In the genomic region with DNA sequence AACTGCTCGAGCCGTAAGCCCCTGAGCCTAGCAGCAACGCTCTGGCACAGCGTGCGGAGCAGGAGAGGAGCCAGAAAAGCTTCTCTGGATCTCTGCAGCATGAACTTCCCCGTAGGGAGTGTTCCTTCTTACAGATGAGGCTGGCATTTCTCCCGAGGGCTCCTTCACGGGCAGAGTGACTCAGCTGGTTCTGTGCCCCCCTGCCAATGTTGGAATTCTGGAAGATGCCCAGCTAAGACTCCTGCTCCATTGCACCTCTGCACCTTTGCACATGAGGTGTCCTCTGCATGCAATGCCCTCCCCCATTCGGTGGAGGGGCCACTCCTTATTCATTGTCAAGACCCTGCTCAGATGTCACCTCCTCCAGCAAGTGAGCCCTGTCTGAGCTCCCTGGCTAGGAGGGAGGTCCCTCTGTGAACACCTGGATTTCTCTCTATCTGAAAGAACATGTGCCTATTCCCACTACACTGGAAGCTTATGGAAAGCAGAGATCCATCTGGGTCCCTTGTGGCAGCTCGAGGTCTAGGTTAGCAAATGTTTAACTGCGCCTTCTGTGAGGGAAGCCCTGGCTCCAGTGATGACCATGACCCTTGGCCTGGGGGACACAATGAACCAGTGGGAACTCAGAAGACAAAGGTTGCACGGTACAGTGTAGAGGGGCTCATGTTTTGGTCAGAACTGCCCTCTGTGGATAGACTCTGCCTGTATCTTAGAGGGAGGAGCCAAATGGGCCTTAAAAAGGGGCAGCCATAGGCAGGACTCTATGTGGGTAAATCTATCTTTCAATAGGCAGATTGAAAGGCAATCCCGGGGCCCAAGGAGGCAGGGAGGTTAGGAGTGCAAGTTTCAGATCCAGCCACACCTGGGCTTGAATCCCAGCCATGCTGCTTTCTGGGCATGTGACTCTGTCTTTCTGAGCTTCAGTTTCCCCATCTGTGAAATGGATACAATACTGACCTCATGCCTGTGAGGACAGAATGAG, we compare ENCODE assay signal across 12 cellular contexts. TPM values are rescaled to one million over a fixed set of nuclear protein-coding genes. Genes with fewer than 3 reads are reported as not detected.
DNase-seq lines count a peak whose midpoint lies in the region; ATAC-seq and TF ChIP-seq lines count a peak whose summit lies in the region.
"Had no signal": no experiment of that assay in that cellular context is flagged by ENCODE, and none has a peak within 500 bp of the region (broad histone marks: within the 10 kb centered on the region; RNA-seq: fewer than 3 reads in every experiment).

No MANE protein-coding gene starts in this region.

- H3K4me1 Mint-ChIP-seq in CD8-positive, alpha-beta T cell (ENCODE audit: low read depth): no peaks in the 10 kb centered on the region

- no peak overlapping the region for H4K8ac ChIP-seq in IMR-90 (ENCODE audit: low read depth in 2 of 2, low read length in 2 of 2)

- no peak for TF ChIP-seq RAD21 in IMR-90 (IDR thresholded peaks at IDR 0.05; ENCODE audit: low read length)

- H3K14ac ChIP-seq in IMR-90 (replicated peaks; ENCODE audit: low read depth, low read length): no peak overlapping the region

- no peak for TF ChIP-seq POLR2A in IMR-90 (IDR thresholded peaks at IDR 0.05; ENCODE audit: low read depth, low read length)
- TF ChIP-seq POLR2A in breast epithelium (IDR thresholded peaks at IDR 0.05): no peak
- TF ChIP-seq POLR2A in right lobe of liver (IDR thresholded peaks at IDR 0.05): no peak

- H4K91ac ChIP-seq in IMR-90 (ENCODE audit: insufficient read depth, low read depth, low read length): no peak overlapping the region; the same call in 1 of the 2 replicates

- H3K27ac ChIP-seq in IMR-90 (ENCODE audit: insufficient read depth, low read length) (no peak overlapping the region), breast epithelium (peak overlapping the region; percentile 81 to 85), right lobe of liver (peak overlapping the region in 2 of 3 donors; percentile 32 to 51), thoracic aorta (no peak overlapping the region)
- H3K27ac ChIP-seq in CD8-positive, alpha-beta T cell (ENCODE audit: low read depth, low read length): no peak overlapping the region

- peaks cover 47% of the 10 kb centered on the region for H3K9me1 ChIP-seq in IMR-90 (ENCODE audit: insufficient read depth, low read length)

- H3K9me3 Mint-ChIP-seq in CD8-positive, alpha-beta T cell: no peaks in the 10 kb centered on the region

- no peak overlapping the region for H3K4me2 ChIP-seq in IMR-90 (ENCODE audit: low read depth, low read length)

- H3K56ac ChIP-seq in IMR-90 (ENCODE audit: extremely low read depth, insufficient read depth, low read length): no peak overlapping the region

- POLR2A ChIA-PET in IMR-90 (lab: Charles Lee; ENCODE audit: unreplicated experiment): no interaction called here
- POLR2A ChIA-PET in CD8-positive, alpha-beta T cell (lab: Charles Lee): no interaction called here

- H2BK20ac ChIP-seq in IMR-90 (ENCODE audit: low read depth, low read length): no peak overlapping the region

- dilution Hi-C loops in IMR-90 (cut with HindIII; ENCODE audit: low sequenced_read_pairs, unreplicated experiment): no loop called here

- BruUV-seq in IMR-90 (replicated peaks; lab: Mats Ljungman, UMichigan): no TSS peak

- no peak overlapping the region for H3K23ac ChIP-seq in IMR-90 (ENCODE audit: low read depth, low read length)

- H2AK5ac ChIP-seq in IMR-90 (ENCODE audit: low read depth, low read length): peak overlapping the region; percentile 55; the same call in 1 of the 2 replicates

- peaks cover 41% of the 10 kb centered on the region for H3K4me1 ChIP-seq in IMR-90 (ENCODE audit: control insufficient read depth, insufficient read depth, low read length)
- peaks cover 16 to 45% of the 10 kb centered on the region in 2 donors for H3K4me1 ChIP-seq in breast epithelium
- peaks cover 0 to 50% (median 19%) of the 10 kb centered on the region in 4 donors for H3K4me1 ChIP-seq in right lobe of liver
- H3K4me1 ChIP-seq in thoracic aorta (ENCODE audit: control insufficient read depth in 1 of 2, low read depth in 2 of 2): peaks cover 46 to 82% of the 10 kb centered on the region in 2 donors
- no peaks in the 10 kb centered on the region for H3K4me1 ChIP-seq in CD8-positive, alpha-beta T cell (ENCODE audit: insufficient read depth, low read length)

- peaks cover 13 to 80% of the 10 kb centered on the region in 2 experiments for H3K79me1 ChIP-seq in IMR-90 (ENCODE audit: low read depth in 1 of 2, low read length in 2 of 2)

- no peak overlapping the region for H3K18ac ChIP-seq in IMR-90 (ENCODE audit: low read depth, low read length)

- peaks cover 14% of the 10 kb centered on the region; the same call in 1 of the 2 replicates for H3K36me3 ChIP-seq in IMR-90 (ENCODE audit: control insufficient read depth, insufficient read depth, low read length)
- H3K36me3 ChIP-seq in breast epithelium: no peaks in the 10 kb centered on the region
- no peaks in the 10 kb centered on the region for H3K36me3 ChIP-seq in right lobe of liver
- no peaks in the 10 kb centered on the region for H3K36me3 ChIP-seq in thoracic aorta
- H3K36me3 ChIP-seq in CD8-positive, alpha-beta T cell (ENCODE audit: insufficient read depth, low read length): no peaks in the 10 kb centered on the region
- H3K36me3 ChIP-seq: spleen had no signal

- peaks cover 48% of the 10 kb centered on the region for H4K20me1 ChIP-seq in IMR-90 (ENCODE audit: insufficient read depth, low read length)

- H3K27me3 ChIP-seq in IMR-90 (ENCODE audit: control insufficient read depth, insufficient read depth, low read length) (no peaks in the 10 kb centered on the region), breast epithelium (no peaks in the 10 kb centered on the region), right lobe of liver (no peaks in the 10 kb centered on the region), thoracic aorta (replicated peaks; ENCODE audit: insufficient read depth) (no peaks in the 10 kb centered on the region)
- no peaks in the 10 kb centered on the region for H3K27me3 ChIP-seq in CD8-positive, alpha-beta T cell (ENCODE audit: insufficient read depth, low read length)
- H3K27me3 ChIP-seq: spleen had no signal

- CTCF ChIA-PET in IMR-90 (lab: Yijun Ruan, JAX): interaction anchor here (0.7 kb wide), 1 partner anchor 32 kb away, joined by 3 read pairs; no protein-coding TSS in a partner anchor
- CTCF ChIA-PET in CD8-positive, alpha-beta T cell (lab: Charles Lee): no interaction called here

- H2AK9ac ChIP-seq in IMR-90 (replicated peaks; ENCODE audit: low read depth, low read length, poor library complexity): no peak overlapping the region

- no peak overlapping the region; the same call in 1 of the 2 replicates for H3K4ac ChIP-seq in IMR-90 (ENCODE audit: low read depth, low read length)

- no peak for ATAC-seq in IMR-90 (ENCODE audit: low read depth)
- peak; percentile 48 to 81 (median 61) for ATAC-seq in right lobe of liver
- ATAC-seq in thoracic aorta (ENCODE audit: insufficient number of reproducible peaks, low FRiP score, low read depth): no peak
- no peak for ATAC-seq in CD8-positive, alpha-beta T cell

- H3K27ac Mint-ChIP-seq in CD8-positive, alpha-beta T cell: no peak overlapping the region
- H3K27ac Mint-ChIP-seq: activated naive CD8-positive, alpha-beta T cell had no signal

- intact Hi-C loops in IMR-90 (cut with micrococcal nuclease) (loop anchor here (5.0 kb wide), 1 partner anchor 37 kb away; a partner anchor contains a TSS), breast epithelium (cut with DNase I; ENCODE audit: low total_unique reads) (loop anchor here (1.0 kb wide), 1 partner anchor 45 kb away; no protein-coding TSS in a partner anchor), right lobe of liver (cut with DNase I) (no loop called here)
- intact Hi-C loops in CD8-positive, alpha-beta T cell (cut with DNase I, micrococcal nuclease): no loop called here

- no peaks in the 10 kb centered on the region for H3K36me3 Mint-ChIP-seq in CD8-positive, alpha-beta T cell
- H3K36me3 Mint-ChIP-seq: activated naive CD8-positive, alpha-beta T cell had no signal

- H3K9ac ChIP-seq in IMR-90 (ENCODE audit: low read depth, low read length): no peak overlapping the region

- no peak overlapping the region for H4K5ac ChIP-seq in IMR-90 (ENCODE audit: low read depth, low read length)

- H3K4me3 Mint-ChIP-seq in CD8-positive, alpha-beta T cell: no peak overlapping the region
- H3K4me3 Mint-ChIP-seq: activated naive CD8-positive, alpha-beta T cell had no signal

- DNase-seq in IMR-90 (no peak), breast epithelium (ENCODE audit: low spot score in 2 of 2) (no peak), right lobe of liver (peak in 2 of 3 donors; percentile 78 to 82), thoracic aorta (ENCODE audit: low spot score) (peak; percentile 41), GM19238 (ENCODE audit: insufficient read length, low spot score) (no peak), GM19240 (ENCODE audit: insufficient read length, low spot score) (no peak)
- DNase-seq in stimulated activated CD4-positive, alpha-beta T cell treated with anti-CD3 and anti-CD28 coated beads, Interleukin-4, amount 100 ng/mL, for 1 hour: no peak
- DNase-seq in CD8-positive, alpha-beta T cell: no peak
- DNase-seq: erythroblast, NCI-H2081 treated with DMSO at 0.1 percent for 48 hours had no signal

- H3K9me3 ChIP-seq in IMR-90 (ENCODE audit: control insufficient read depth, insufficient read depth, low read length) (no peaks in the 10 kb centered on the region), breast epithelium (no peaks in the 10 kb centered on the region), right lobe of liver (no peaks in the 10 kb centered on the region), thoracic aorta (no peaks in the 10 kb centered on the region)
- H3K9me3 ChIP-seq in CD8-positive, alpha-beta T cell (ENCODE audit: low read length): no peaks in the 10 kb centered on the region
- H3K9me3 ChIP-seq: spleen had no signal

- 71% methylated on average over 4 of the region's 13 CpGs; no CpG with 5 or more reads in 1 of the 2 experiments for WGBS in IMR-90 (ENCODE audit: extremely low coverage in 2 of 2, insufficient read length in 1 of 2), 2 experiments
- 41% methylated on average over 8 of the region's 13 CpGs for WGBS in right lobe of liver (ENCODE audit: insufficient coverage, low coverage, low lambda C conversion rate, missing lambda C conversion rate)

- no peak overlapping the region for H3K4me3 ChIP-seq in IMR-90 (ENCODE audit: insufficient read depth, low read depth, low read length)
- no peak overlapping the region for H3K4me3 ChIP-seq in breast epithelium
- H3K4me3 ChIP-seq in right lobe of liver: no peak overlapping the region
- no peak overlapping the region for H3K4me3 ChIP-seq in thoracic aorta
- H3K4me3 ChIP-seq in CD8-positive, alpha-beta T cell (ENCODE audit: low read depth, low read length): no peak overlapping the region
- H3K4me3 ChIP-seq: spleen had no signal

- no peak overlapping the region for H2BK15ac ChIP-seq in IMR-90 (ENCODE audit: low read depth, low read length)

- H2BK5ac ChIP-seq in IMR-90 (ENCODE audit: low read depth, low read length, poor library complexity, severe bottlenecking): no peak overlapping the region

- peaks cover 3% of the 10 kb centered on the region for H3K27me3 Mint-ChIP-seq in CD8-positive, alpha-beta T cell (ENCODE audit: low read depth)
- H3K27me3 Mint-ChIP-seq: activated naive CD8-positive, alpha-beta T cell had no signal

- no peak overlapping the region for H2AFZ ChIP-seq in IMR-90 (replicated peaks; ENCODE audit: low read length, poor library complexity)

- TF ChIP-seq CTCF in IMR-90 (conservative IDR thresholded peaks at IDR 0.05; ENCODE audit: low read depth, low read length) (no peak), breast epithelium (IDR thresholded peaks at IDR 0.05) (no peak), right lobe of liver (IDR thresholded peaks at IDR 0.05) (peak in 1 of 4 donors; percentile 28), thoracic aorta (IDR thresholded peaks at IDR 0.05) (no peak)
- no peak for TF ChIP-seq CTCF in CD8-positive, alpha-beta T cell (IDR thresholded peaks at IDR 0.05)

- in situ Hi-C loops in IMR-90 (cut with MboI; ENCODE audit: low sequenced_read_pairs): no loop called here

- no peak overlapping the region for H2BK120ac ChIP-seq in IMR-90 (ENCODE audit: low read depth, low read length)

RNA-seq across cellular contexts. Expression of a gene that starts 39.4 kb away (rescaled TPM):
- 7.8 and 8.2 TPM in 2 replicates for total RNA-seq in IMR-90 (2012; rRNA removed)
- polyA plus RNA-seq in IMR-90 (2012; rRNA removed): 14.4 and 15.0 TPM in 2 replicates
- 6.6 and 11.4 TPM in 2 replicates for polyA plus RNA-seq in IMR-90 (2012; cell fraction: cytosol; rRNA removed)
- polyA plus RNA-seq in IMR-90 (2012; cell fraction: nucleus; rRNA removed; ENCODE audit: low replicate concordance): 16.7 and 24.7 TPM in 2 replicates
- total RNA-seq in breast epithelium: 100 to 1,000 TPM in 1 of 3 donors, 10 to 100 TPM in 2; 35.3 to 118 (median 43.9) TPM
- total RNA-seq in right lobe of liver: 1 to 10 TPM; 2.5 to 6.8 (median 5.2) TPM
- total RNA-seq in thoracic aorta: 10 to 100 TPM; 31.4 to 42.0 TPM
- under 1 TPM; 0.03 to 0.08 TPM for total RNA-seq in CD8-positive, alpha-beta T cell

Comparison
In these comparisons a context has a peak if more than half of its experiments do, and no peak if none do; other contexts are left out.
1. ATAC-seq: peak in right lobe of liver (4 of 4); none in IMR-90 (single experiment), thoracic aorta (single experiment) and CD8-positive, alpha-beta T cell (single experiment).
2. DNase-seq: peak in right lobe of liver (2 of 3) and thoracic aorta (single experiment); none in IMR-90 (single experiment), breast epithelium (0 of 2), GM19238 (single experiment), stimulated activated CD4-positive, alpha-beta T cell treated with anti-CD3 and anti-CD28 coated beads, Interleukin-4, amount 100 ng/mL, for 1 hour (single experiment), GM19240 (single experiment) and CD8-positive, alpha-beta T cell (0 of 7).
3. H3K27ac ChIP-seq: peak in breast epithelium (2 of 2) and right lobe of liver (2 of 3); none in IMR-90 (single experiment), thoracic aorta (0 of 2) and CD8-positive, alpha-beta T cell (single experiment).
4. intact Hi-C loops: an anchor here in IMR-90 (5.0 kb wide) and breast epithelium (1.0 kb wide); none called in right lobe of liver and CD8-positive, alpha-beta T cell.